ENCODE assay signal across 8 cellular contexts in genomic region chr17:32141690-32142037, GRCh38. TPM values are rescaled to one million over a fixed set of nuclear protein-coding genes. Genes with fewer than 3 reads are reported as not detected.
DNase-seq lines count a peak whose midpoint lies in the region; ATAC-seq and TF ChIP-seq lines count a peak whose summit lies in the region.

No MANE protein-coding gene starts in this region.

- no peak for DNase-seq in SK-N-SH
- no peak for DNase-seq in ascending aorta (ENCODE audit: low spot score in 2 of 2)
- no peak for DNase-seq in kidney epithelial cell (ENCODE audit: low read depth)
- no peak for DNase-seq in testis
- no peak for DNase-seq in GM03348 (ENCODE audit: low spot score)

- peak overlapping the region; percentile 79 for H2AFZ ChIP-seq in SK-N-SH (ENCODE audit: low read depth)

- no peaks in the 10 kb centered on the region for H3K9me3 ChIP-seq in SK-N-SH
- no peaks in the 10 kb centered on the region for H3K9me3 ChIP-seq in ascending aorta
- H3K9me3 ChIP-seq in testis, result no peaks in the 10 kb centered on the region

- peaks cover 40% of the 10 kb centered on the region for H3K79me2 ChIP-seq in SK-N-SH (ENCODE audit: insufficient read depth)

- 46% methylated on average over 12 of the region's 12 CpGs for WGBS in SK-N-SH (ENCODE audit: low lambda C conversion rate)
- WGBS in testis, 2 donors, result 5 to 7% methylated on average over 12 of the region's 12 CpGs

- H3K4me2 ChIP-seq in SK-N-SH, result peak overlapping the region; percentile 78

- no peak for TF ChIP-seq EP300 in SK-N-SH (IDR thresholded peaks at IDR 0.05; ENCODE audit: borderline replicate concordance in 1 of 2, low read depth in 1 of 2, low read length in 1 of 2)

- no peak for TF ChIP-seq CTCF in SK-N-SH (IDR thresholded peaks at IDR 0.05)
- TF ChIP-seq CTCF in ascending aorta (IDR thresholded peaks at IDR 0.05), result no peak
- no peak for TF ChIP-seq CTCF in kidney epithelial cell (IDR thresholded peaks at IDR 0.05; ENCODE audit: insufficient read depth, low read length, poor library complexity, severe bottlenecking)
- no peak for TF ChIP-seq CTCF in testis (IDR thresholded peaks at IDR 0.05)

- ATAC-seq in SK-N-SH treated with all-trans-retinoic acid at 6 μM for 48 hours (no peak), HG03342 (IDR thresholded peaks at IDR 0.05; ENCODE audit: unreplicated experiment) (no peak), HG03045 (IDR thresholded peaks at IDR 0.05; ENCODE audit: unreplicated experiment) (no peak)

- H4K20me1 ChIP-seq in SK-N-SH (ENCODE audit: insufficient read depth), result peaks cover 8% of the 10 kb centered on the region; the same call in 1 of the 2 replicates

- peaks cover 3% of the 10 kb centered on the region in 2 experiments; a peak in 2 of 4 replicates for H3K4me1 ChIP-seq in SK-N-SH (ENCODE audit: control insufficient read depth in 1 of 2, insufficient read depth in 2 of 2, low read depth in 1 of 2, low read length in 1 of 2)
- peaks cover 0 to 14% of the 10 kb centered on the region in 2 donors for H3K4me1 ChIP-seq in ascending aorta
- H3K4me1 ChIP-seq in testis, result peaks cover 22% of the 10 kb centered on the region

- H3K9me2 ChIP-seq in SK-N-SH, result no peaks in the 10 kb centered on the region

- POLR2A ChIA-PET in SK-N-SH (lab: Yijun Ruan, JAX), result interaction anchor here (1.0 to 1.9 kb wide), 2 partner anchors 15 to 135 kb away, joined by 3 to 5 read pairs; partner anchors contain the start of gene LRRC37B

- H3K36me3 ChIP-seq in SK-N-SH (replicated peaks in 1 of 2; ENCODE audit: control insufficient read depth in 1 of 2, insufficient read depth in 2 of 2, low read length in 1 of 2) (peaks cover 0 to 3% of the 10 kb centered on the region in 2 experiments), ascending aorta (no peaks in the 10 kb centered on the region), kidney epithelial cell (ENCODE audit: control insufficient read depth, insufficient read depth, low read length) (no peaks in the 10 kb centered on the region), testis (ENCODE audit: low read depth, missing control alignments) (no peaks in the 10 kb centered on the region)

- no peaks in the 10 kb centered on the region for H3K27me3 ChIP-seq in SK-N-SH (ENCODE audit: insufficient read depth)
- H3K27me3 ChIP-seq in ascending aorta, result no peaks in the 10 kb centered on the region
- no peaks in the 10 kb centered on the region for H3K27me3 ChIP-seq in kidney epithelial cell (ENCODE audit: control insufficient read depth, insufficient read depth, low read length)
- H3K27me3 ChIP-seq in testis, result no peaks in the 10 kb centered on the region

- CTCF ChIA-PET in SK-N-SH (lab: Yijun Ruan, JAX), result interaction anchor here (0.6 to 5.7 kb wide), 10 partner anchors 10 to 178 kb away, joined by 3 to 68 read pairs (median 4); partner anchors contain the start of gene LRRC37B

- TF ChIP-seq POLR2A in testis (IDR thresholded peaks at IDR 0.05), result no peak

- H3K4me3 ChIP-seq in SK-N-SH (ENCODE audit: low read depth in 2 of 2, low read length in 1 of 2) (peak overlapping the region; percentile 68 to 84), ascending aorta (peak overlapping the region; percentile 96 to 97), kidney epithelial cell (ENCODE audit: low read depth, low read length) (peak overlapping the region; percentile 99), testis (peak overlapping the region; percentile 81 to 97)

- H3F3A ChIP-seq in SK-N-SH (replicated peaks; ENCODE audit: insufficient read depth), result peaks cover 4% of the 10 kb centered on the region

- TF ChIP-seq RAD21 in SK-N-SH (IDR thresholded peaks at IDR 0.05; ENCODE audit: low read length), result no peak

- intact Hi-C loops in ascending aorta (cut with DNase I) (loop anchor here (2.0 kb wide), 1 partner anchor 135 kb away; the partner anchor contains the start of gene LRRC37B), testis (cut with DNase I; ENCODE audit: low total_unique reads) (no loop called here)

- peak overlapping the region; percentile 77 to 85 for H3K27ac ChIP-seq in SK-N-SH (ENCODE audit: low read depth in 2 of 2, low read length in 1 of 2)
- peak overlapping the region; percentile 86 to 88 for H3K27ac ChIP-seq in ascending aorta
- H3K27ac ChIP-seq in testis, result peak overlapping the region; percentile 86 to 90

- peak overlapping the region; percentile 64; the same call in 1 of the 2 replicates for H3K9ac ChIP-seq in SK-N-SH

TF ChIP-seq in SK-N-SH, 30 proteins besides CTCF, POLR2A, EP300 and RAD21 (continues in another document):
- TF ChIP-seq TCF12 (IDR thresholded peaks at IDR 0.05), result no peak
- TF ChIP-seq NFIC (IDR thresholded peaks at IDR 0.05; ENCODE audit: borderline replicate concordance), result no peak
- TF ChIP-seq ZBTB33 (IDR thresholded peaks at IDR 0.05; ENCODE audit: borderline replicate concordance, low read depth), result no peak
- TF ChIP-seq TAF1 (IDR thresholded peaks at IDR 0.05; ENCODE audit: borderline replicate concordance, low read depth, low read length), result no peak
- no peak for TF ChIP-seq YY1 (IDR thresholded peaks at IDR 0.05; ENCODE audit: low read depth)
- no peak for TF ChIP-seq IRF3 (IDR thresholded peaks at IDR 0.05; ENCODE audit: low read depth, low read length)
- no peak for TF ChIP-seq FOXM1 (IDR thresholded peaks at IDR 0.05; ENCODE audit: low read depth)

TF ChIP-seq in SK-N-SH treated with all-trans-retinoic acid at 6 μM for 48 hours, 23 proteins besides CTCF, POLR2A, EP300 and RAD21:
- TF ChIP-seq RARB (CRISPR knock-in tag; IDR thresholded peaks at IDR 0.05) (no peak), CSDC2 (CRISPR knock-in tag; IDR thresholded peaks at IDR 0.05) (no peak), GLIS3 (CRISPR knock-in tag; IDR thresholded peaks at IDR 0.05) (no peak), ZFP30 (CRISPR knock-in tag; IDR thresholded peaks at IDR 0.05) (no peak), OSR1 (CRISPR knock-in tag; IDR thresholded peaks at IDR 0.05) (no peak), ZFP3 (CRISPR knock-in tag; IDR thresholded peaks at IDR 0.05) (no peak)

RNA-seq across cellular contexts. Expression of gene RHOT1, which starts 0.6 kb away (rescaled TPM):
- polyA plus RNA-seq in SK-N-SH (2012; rRNA removed) (25.0 and 36.1 TPM in 2 replicates), testis (ENCODE audit: insufficient read depth, low read depth, low replicate concordance) (42.6 TPM)
- polyA plus RNA-seq in SK-N-SH (2012; cell fraction: cytosol; rRNA removed), result 39.7 and 42.9 TPM in 2 replicates
- 11.5 and 30.5 TPM in 2 replicates for polyA plus RNA-seq in SK-N-SH (2012; cell fraction: nucleus; rRNA removed)
- total RNA-seq in ascending aorta (17.2 TPM), kidney epithelial cell (28.8 and 37.2 TPM in 2 replicates), testis (10 to 100 TPM; 51.3 to 60.6 TPM)
